Comparison of ENCODE assay signal across 28 cellular contexts in genomic region chr18:41004320-41004719, GRCh38.
"Had no signal": no experiment of that assay in that cellular context is flagged by ENCODE, and none has a peak within 500 bp of the region (broad histone marks: within the 10 kb centered on the region; RNA-seq: fewer than 3 reads in every experiment).

No MANE protein-coding gene starts in this region.

- H3K27me3 Mint-ChIP-seq: activated CD4-positive, alpha-beta T cell treated with anti-CD3 and anti-CD28 coated beads, Interleukin-2, amount 10 ng/mL, durations not matched to agents 24 days and 14 days; activated CD8-positive, alpha-beta memory T cell treated with anti-CD3 and anti-CD28 coated beads, Interleukin-2, amount 10 ng/mL, durations not matched to agents 7 days and 5 days; activated naive CD8-positive, alpha-beta T cell treated with anti-CD3 and anti-CD28 coated beads, Interleukin-2, amount 50 U/mL, for 24 hours; activated T-cell treated with anti-CD3 and anti-CD28 coated beads, Interleukin-2, amount 50 U/mL, for 24 hours had no signal

- H3K27ac ChIP-seq: ascending aorta, body of pancreas had no signal

- ATAC-seq: activated CD8-positive, alpha-beta memory T cell treated with anti-CD3 and anti-CD28 coated beads, Interleukin-2, amount 10 ng/mL, durations not matched to agents 7 days and 5 days; activated naive CD4-positive, alpha-beta T cell treated with anti-CD3 and anti-CD28 coated beads, Interleukin-2, amount 50 U/mL, for 72 hours; activated naive CD8-positive, alpha-beta T cell treated with anti-CD3 and anti-CD28 coated beads, Interleukin-2, amount 50 U/mL, for 24 hours; body of pancreas; Panc1; Right ventricle myocardium inferior had no signal

- H3K36me3 ChIP-seq: ascending aorta had no signal

- H3K9me3 Mint-ChIP-seq: activated CD4-positive, alpha-beta T cell treated with anti-CD3 and anti-CD28 coated beads, Interleukin-2, amount 10 ng/mL, durations not matched to agents 24 days and 14 days had no signal

- H3K4me1 ChIP-seq: ascending aorta, body of pancreas had no signal

- H3K9me3 ChIP-seq: ascending aorta, body of pancreas, SK-N-SH had no signal

- H3K4me3 ChIP-seq: ascending aorta, body of pancreas had no signal

- H3K4me3 Mint-ChIP-seq: activated CD4-positive, alpha-beta T cell treated with anti-CD3 and anti-CD28 coated beads, Interleukin-2, amount 10 ng/mL, durations not matched to agents 24 days and 14 days; activated CD8-positive, alpha-beta memory T cell treated with anti-CD3 and anti-CD28 coated beads, Interleukin-2, amount 10 ng/mL, durations not matched to agents 7 days and 5 days; activated naive CD8-positive, alpha-beta T cell treated with anti-CD3 and anti-CD28 coated beads, Interleukin-2, amount 50 U/mL, for 24 hours; activated T-cell treated with anti-CD3 and anti-CD28 coated beads, Interleukin-2, amount 50 U/mL, for 24 hours; activated T-helper 1 cell treated with anti-CD3 and anti-CD28 coated beads, Interleukin-12 subunit alpha, Interleukin-12 subunit beta, Interleukin-2, Interleukin-4 antibody, amounts not matched to agents 30 ng/mL and 10 ng/mL and 1 ng/mL, durations not matched to agents 14 hours and 24 hours and 36 hours had no signal

- H3K27me3 ChIP-seq: ascending aorta, body of pancreas had no signal

- H3K36me3 Mint-ChIP-seq: activated CD8-positive, alpha-beta memory T cell treated with anti-CD3 and anti-CD28 coated beads, Interleukin-2, amount 10 ng/mL, durations not matched to agents 7 days and 5 days; activated naive CD4-positive, alpha-beta T cell treated with anti-CD3 and anti-CD28 coated beads, Interleukin-2, amount 50 U/mL, for 72 hours had no signal

- H3K9ac ChIP-seq: SK-N-SH had no signal

- H3K4me1 Mint-ChIP-seq: activated CD4-positive, alpha-beta T cell treated with anti-CD3 and anti-CD28 coated beads, Interleukin-2, amount 10 ng/mL, durations not matched to agents 24 days and 14 days; activated CD8-positive, alpha-beta memory T cell treated with anti-CD3 and anti-CD28 coated beads, Interleukin-2, amount 10 ng/mL, durations not matched to agents 7 days and 5 days; activated naive CD8-positive, alpha-beta T cell treated with anti-CD3 and anti-CD28 coated beads, Interleukin-2, amount 50 U/mL, for 24 hours had no signal

- DNase-seq: activated CD4-positive, alpha-beta T cell treated with anti-CD3 and anti-CD28 coated beads for 1 hour; activated CD4-positive, alpha-beta T cell treated with anti-CD3 and anti-CD28 coated beads, Interleukin-2, amount 10 ng/mL, durations not matched to agents 24 days and 14 days; activated CD4-positive, alpha-beta T cell treated with anti-CD3 and anti-CD28 coated beads, Interleukin-2, amount 50 U/mL, for 48 hours; activated CD8-positive, alpha-beta memory T cell treated with anti-CD3 and anti-CD28 coated beads, Interleukin-2, amount 10 ng/mL, durations not matched to agents 7 days and 5 days; activated effector memory CD4-positive, alpha-beta T cell treated with anti-CD3 and anti-CD28 coated beads, Interleukin-2, amount 50 U/mL, for 16 hours; activated naive CD4-positive, alpha-beta T cell treated with Interleukin-2 at 50 U/mL for 16 hours; activated naive CD8-positive, alpha-beta T cell treated with anti-CD3 and anti-CD28 coated beads, Interleukin-2, amount 50 U/mL, for 24 hours; activated T-cell treated with anti-CD3 and anti-CD28 coated beads, Interleukin-2, amount 50 U/mL, for 24 hours; amniotic stem cell; body of pancreas; central memory CD4-positive, alpha-beta T cell; KG1; NCI-H1048; NCI-H146; NCI-H187 treated with DMSO at 0.1 percent for 48 hours; NCI-H2081 treated with DMSO at 0.1 percent for 48 hours; NCI-H2171; NCI-H226; NCI-H774; OCI-M1; RPMI8226; SK-N-SH; SW 1271 had no signal

- H3K27ac Mint-ChIP-seq: activated CD4-positive, alpha-beta T cell treated with anti-CD3 and anti-CD28 coated beads, Interleukin-2, amount 10 ng/mL, durations not matched to agents 24 days and 14 days; activated CD8-positive, alpha-beta memory T cell treated with anti-CD3 and anti-CD28 coated beads, Interleukin-2, amount 10 ng/mL, durations not matched to agents 7 days and 5 days; activated naive CD4-positive, alpha-beta T cell treated with anti-CD3 and anti-CD28 coated beads, Interleukin-2, amount 50 U/mL, for 72 hours; activated naive CD8-positive, alpha-beta T cell treated with anti-CD3 and anti-CD28 coated beads, Interleukin-2, amount 50 U/mL, for 24 hours; activated T-cell treated with anti-CD3 and anti-CD28 coated beads, Interleukin-2, amount 50 U/mL, for 24 hours; activated T-helper 1 cell treated with anti-CD3 and anti-CD28 coated beads, Interleukin-12 subunit alpha, Interleukin-12 subunit beta, Interleukin-2, Interleukin-4 antibody, amounts not matched to agents 30 ng/mL and 10 ng/mL and 1 ng/mL, durations not matched to agents 14 hours and 24 hours and 36 hours had no signal
